Comparison of ENCODE assay signal across 23 cellular contexts in genomic region chr3:73137736-73138403, GRCh38.
"Had no signal": no experiment of that assay in that cellular context is flagged by ENCODE, and none has a peak within 500 bp of the region (broad histone marks: within the 10 kb centered on the region; RNA-seq: fewer than 3 reads in every experiment).

No MANE protein-coding gene starts in this region.

- H3K4me2 ChIP-seq: KMS-11 had no signal

- H3K4me3 ChIP-seq: K562 had no signal

- H3K9ac ChIP-seq: KMS-11 had no signal

- H3K4me1 Mint-ChIP-seq: IgD-negative memory B cell, T-cell had no signal

- FAIRE-seq: HTR-8/SVneo, K562 had no signal

- ATAC-seq: K562, Panc1, PC-3, T-cell had no signal

- H3K27ac Mint-ChIP-seq: IgD-negative memory B cell, T-cell had no signal

- DNase-seq: Kasumi-1; MM.1S; NCI-H1436 treated with DMSO at 0.1 percent for 48 hours; NCI-H1694; NCI-H187 treated with DMSO at 0.1 percent for 48 hours; NCI-H2029 treated with DMSO at 0.1 percent for 48 hours; NCI-H2171 treated with DMSO at 0.1 percent for 48 hours; NCI-H345; NCI-H446 treated with DMSO at 0.1 percent for 48 hours; NCI-H510A treated with DMSO at 0.1 percent for 48 hours; NCI-H526; NK-92 treated with Interleukin-12 subunit alpha and Interleukin-12 subunit beta, amount 100 ng/mL, for 24 hours; PC-3; SHP77; SW 1271; T-cell had no signal

- H3K36me3 Mint-ChIP-seq: IgD-negative memory B cell had no signal

- H3K4me3 Mint-ChIP-seq: IgD-negative memory B cell, T-cell had no signal

- H3K27ac ChIP-seq: HL-60, KMS-11, RWPE1 had no signal
